ENCODE assay signal across 1 cellular context in genomic region chr3:195863121-195864061, GRCh38.
TF ChIP-seq lines count a peak whose summit lies in the region.

No MANE protein-coding gene starts in this region.

TF ChIP-seq in neural cell, 6 proteins besides CTCF, POLR2A, EP300 and RAD21 (continued from another document):
- TF ChIP-seq REST (IDR thresholded peaks at IDR 0.05; ENCODE audit: borderline replicate concordance) (no peak), POLR2AphosphoS5 (IDR thresholded peaks at IDR 0.05) (no peak)
